ENCODE assay signal across 8 cellular contexts in genomic region chr4:128379860-128380259, GRCh38.
DNase-seq lines count a peak whose midpoint lies in the region; ATAC-seq and TF ChIP-seq lines count a peak whose summit lies in the region.

No MANE protein-coding gene starts in this region.

- H3K27ac ChIP-seq in foreskin keratinocyte (no peak overlapping the region), stomach (no peak overlapping the region)

- DNase-seq in DMS 273 treated with DMSO at 0.1 percent for 48 hours (lab: John Stamatoyannopoulos, UW): peak; percentile 17
- peak; percentile 55 for DNase-seq in HEK293T (ENCODE audit: extremely low spot score)
- peak; percentile 39 for DNase-seq in RPMI8226
- no peak for DNase-seq in foreskin keratinocyte
- peak; percentile 61 for DNase-seq in stomach
- DNase-seq in natural killer cell treated with Interleukin-12 subunit alpha and Interleukin-12 subunit beta and Interleukin-15 and Interleukin-18, amount 100 ng/mL, for 72 hours (ENCODE audit: low spot score): no peak
- no peak for DNase-seq in NCI-H2081 treated with DMSO at 0.1 percent for 48 hours (lab: John Stamatoyannopoulos, UW)
- no peak for DNase-seq in GF-D8 (lab: John Stamatoyannopoulos, UW)

- no peaks in the 10 kb centered on the region for H3K36me3 ChIP-seq in stomach

- CTCF ChIA-PET in HEK293T (lab: Yijun Ruan, JAX): interaction anchor here (0.7 to 1.6 kb wide), 8 partner anchors 10 to 94 kb away, joined by 3 to 6 read pairs (median 3); no protein-coding TSS in a partner anchor

- no peak for TF ChIP-seq POLR2A in stomach (IDR thresholded peaks at IDR 0.05)

- no peak overlapping the region for H3K4me3 ChIP-seq in stomach

- H3K4me1 Mint-ChIP-seq in natural killer cell treated with Interleukin-12 subunit alpha and Interleukin-12 subunit beta and Interleukin-15 and Interleukin-18, amount 100 ng/mL, for 72 hours (ENCODE audit: low read depth in 2 of 2): no peaks in the 10 kb centered on the region

- peak; percentile 71 for TF ChIP-seq CTCF in foreskin keratinocyte (conservative IDR thresholded peaks at IDR 0.05)
- peak in 5 of 7 experiments; percentile 9 to 51 (median 48) for TF ChIP-seq CTCF in stomach (IDR thresholded peaks at IDR 0.05)

- no peak overlapping the region for H3K27ac Mint-ChIP-seq in natural killer cell treated with Interleukin-12 subunit alpha and Interleukin-12 subunit beta and Interleukin-15 and Interleukin-18, amount 100 ng/mL, for 72 hours

- peaks cover 2% of the 10 kb centered on the region for H3K9me3 Mint-ChIP-seq in natural killer cell treated with Interleukin-12 subunit alpha and Interleukin-12 subunit beta and Interleukin-15 and Interleukin-18, amount 100 ng/mL, for 72 hours

- no peak for TF ChIP-seq EP300 in stomach (IDR thresholded peaks at IDR 0.05)

- WGBS in stomach, 5 donors: 47 to 70% (median 58%) methylated on average over 3 of the region's 3 CpGs

- intact Hi-C loops in stomach (cut with DNase I; ENCODE audit: low total_unique reads): no loop called here

- H3K27me3 Mint-ChIP-seq in natural killer cell treated with Interleukin-12 subunit alpha and Interleukin-12 subunit beta and Interleukin-15 and Interleukin-18, amount 100 ng/mL, for 72 hours: peaks cover 3 to 7% of the 10 kb centered on the region in 2 donors

- H3K4me3 Mint-ChIP-seq in natural killer cell treated with Interleukin-12 subunit alpha and Interleukin-12 subunit beta and Interleukin-15 and Interleukin-18, amount 100 ng/mL, for 72 hours: no peak overlapping the region

- ATAC-seq in foreskin keratinocyte: peak; percentile 74
- no peak for ATAC-seq in natural killer cell treated with Interleukin-12 subunit alpha and Interleukin-12 subunit beta and Interleukin-15 and Interleukin-18, amount 100 ng/mL, for 72 hours

- H3K4me1 ChIP-seq in foreskin keratinocyte: peaks cover 13% of the 10 kb centered on the region
- H3K4me1 ChIP-seq in stomach: peaks cover 0 to 11% (median 6%) of the 10 kb centered on the region in 4 donors

- H3K27me3 ChIP-seq in foreskin keratinocyte (no peaks in the 10 kb centered on the region), stomach (no peaks in the 10 kb centered on the region)

- POLR2A ChIA-PET in HEK293T (lab: Yijun Ruan, JAX): interaction anchor here (1.5 kb wide), 1 partner anchor 173 kb away, joined by 3 read pairs; no protein-coding TSS in a partner anchor

- peaks cover 0 to 11% (median 7%) of the 10 kb centered on the region in 4 donors for H3K9me3 ChIP-seq in stomach

- peaks cover 10% of the 10 kb centered on the region for H3K36me3 Mint-ChIP-seq in natural killer cell treated with Interleukin-12 subunit alpha and Interleukin-12 subunit beta and Interleukin-15 and Interleukin-18, amount 100 ng/mL, for 72 hours

TF ChIP-seq in HEK293T, 16 proteins besides CTCF, POLR2A, EP300 and RAD21:
- no peak for TF ChIP-seq ZNF384 (IDR thresholded peaks at IDR 0.05)
- TF ChIP-seq CTBP1 (IDR thresholded peaks at IDR 0.05; ENCODE audit: borderline replicate concordance): no peak
- TF ChIP-seq HDGF (IDR thresholded peaks at IDR 0.05; ENCODE audit: borderline replicate concordance): no peak
- no peak for TF ChIP-seq LEF1 (IDR thresholded peaks at IDR 0.05; ENCODE audit: borderline replicate concordance)
- no peak for TF ChIP-seq SUZ12 (IDR thresholded peaks at IDR 0.05)
- no peak for TF ChIP-seq SP1 (IDR thresholded peaks at IDR 0.05)
- no peak for TF ChIP-seq ARNT (IDR thresholded peaks at IDR 0.05)
- no peak for TF ChIP-seq L3MBTL2 (conservative IDR thresholded peaks at IDR 0.05)
- no peak for TF ChIP-seq NFRKB (IDR thresholded peaks at IDR 0.05)
- TF ChIP-seq FOXM1 (IDR thresholded peaks at IDR 0.05; ENCODE audit: borderline replicate concordance): no peak
- no peak for TF ChIP-seq BHLHE40 (IDR thresholded peaks at IDR 0.05; ENCODE audit: borderline replicate concordance)
- TF ChIP-seq FOXK2 (IDR thresholded peaks at IDR 0.05): no peak
- TF ChIP-seq TARDBP (IDR thresholded peaks at IDR 0.05): no peak
- no peak for TF ChIP-seq ELF4 (IDR thresholded peaks at IDR 0.05)

Comparison
In these comparisons a context has a peak if more than half of its experiments do, and no peak if none do; other contexts are left out.
1. DNase-seq: peak in DMS 273 treated with DMSO at 0.1 percent for 48 hours (single experiment), HEK293T (single experiment), RPMI8226 (single experiment) and stomach (single experiment); none in foreskin keratinocyte (0 of 2), natural killer cell treated with Interleukin-12 subunit alpha and Interleukin-12 subunit beta and Interleukin-15 and Interleukin-18, amount 100 ng/mL, for 72 hours (single experiment), NCI-H2081 treated with DMSO at 0.1 percent for 48 hours (single experiment) and GF-D8 (single experiment).